ENCODE assay signal across 35 cellular contexts in genomic region chr2:32887125-32887524, GRCh38.
"Had no signal": no experiment of that assay in that cellular context is flagged by ENCODE, and none has a peak within 500 bp of the region (broad histone marks: within the 10 kb centered on the region; RNA-seq: fewer than 3 reads in every experiment).

No MANE protein-coding gene starts in this region.

- H3K27ac ChIP-seq: adrenal gland, breast epithelium, cardiac muscle cell, colonic mucosa, epithelial cell of prostate, esophagus squamous epithelium, gastroesophageal sphincter, heart right ventricle had no signal

- H3K4me3 Mint-ChIP-seq: activated CD4-positive, alpha-beta memory T cell treated with anti-CD3 and anti-CD28 coated beads for 36 hours; activated CD4-positive, alpha-beta T cell treated with anti-CD3 and anti-CD28 coated beads for 36 hours; activated CD4-positive, alpha-beta T cell treated with anti-CD3 and anti-CD28 coated beads, Interleukin-2, amount 10 ng/mL, durations not matched to agents 24 days and 14 days; activated CD8-positive, alpha-beta memory T cell treated with anti-CD3 and anti-CD28 coated beads, Interleukin-2, amount 10 ng/mL, durations not matched to agents 7 days and 5 days; activated CD8-positive, alpha-beta T cell treated with anti-CD3 and anti-CD28 coated beads, Interleukin-2, amount 10 ng/mL, durations not matched to agents 7 days and 5 days; activated naive CD4-positive, alpha-beta T cell treated with anti-CD3 and anti-CD28 coated beads for 36 hours; activated naive CD4-positive, alpha-beta T cell treated with anti-CD3 and anti-CD28 coated beads, Interleukin-2, amount 50 U/mL, for 24 hours; activated naive CD8-positive, alpha-beta T cell treated with anti-CD3 and anti-CD28 coated beads for 36 hours; activated naive CD8-positive, alpha-beta T cell treated with anti-CD3 and anti-CD28 coated beads, Interleukin-2, amount 50 U/mL, for 24 hours; activated T-helper 1 cell treated with anti-CD3 and anti-CD28 coated beads, Interleukin-12 subunit alpha, Interleukin-12 subunit beta, Interleukin-2, Interleukin-4 antibody, amounts not matched to agents 30 ng/mL and 10 ng/mL and 1 ng/mL, durations not matched to agents 14 hours and 24 hours and 36 hours; brain had no signal

- H3K27ac Mint-ChIP-seq: activated CD4-positive, alpha-beta memory T cell treated with anti-CD3 and anti-CD28 coated beads for 36 hours; activated CD4-positive, alpha-beta T cell treated with anti-CD3 and anti-CD28 coated beads for 36 hours; activated CD4-positive, alpha-beta T cell treated with anti-CD3 and anti-CD28 coated beads, Interleukin-2, amount 10 ng/mL, durations not matched to agents 24 days and 14 days; activated CD8-positive, alpha-beta memory T cell treated with anti-CD3 and anti-CD28 coated beads, Interleukin-2, amount 10 ng/mL, durations not matched to agents 7 days and 5 days; activated CD8-positive, alpha-beta T cell treated with anti-CD3 and anti-CD28 coated beads, Interleukin-2, amount 10 ng/mL, durations not matched to agents 7 days and 5 days; activated naive CD4-positive, alpha-beta T cell treated with anti-CD3 and anti-CD28 coated beads for 36 hours; activated naive CD4-positive, alpha-beta T cell treated with anti-CD3 and anti-CD28 coated beads, Interleukin-2, amount 50 U/mL, for 24 hours; activated naive CD8-positive, alpha-beta T cell treated with anti-CD3 and anti-CD28 coated beads for 36 hours; activated naive CD8-positive, alpha-beta T cell treated with anti-CD3 and anti-CD28 coated beads, Interleukin-2, amount 50 U/mL, for 24 hours; activated T-helper 1 cell treated with anti-CD3 and anti-CD28 coated beads, Interleukin-12 subunit alpha, Interleukin-12 subunit beta, Interleukin-2, Interleukin-4 antibody, amounts not matched to agents 30 ng/mL and 10 ng/mL and 1 ng/mL, durations not matched to agents 14 hours and 24 hours and 36 hours; activated T-helper 2 cell treated with anti-CD3 and anti-CD28 coated beads, Interferon-gamma antibody, Interleukin-2, Interleukin-4, amounts not matched to agents 10 μg/mL and 5 μg/mL and 100 μg/mL, durations not matched to agents 14 hours and 24 hours and 36 hours; brain had no signal

- DNase-seq: activated CD4-positive, alpha-beta memory T cell treated with anti-CD3 and anti-CD28 coated beads for 36 hours; activated CD4-positive, alpha-beta T cell treated with anti-CD3 and anti-CD28 coated beads for 36 hours; activated CD4-positive, alpha-beta T cell treated with anti-CD3 and anti-CD28 coated beads, Interleukin-2, amount 10 ng/mL, durations not matched to agents 24 days and 14 days; activated CD4-positive, CD25-positive, alpha-beta regulatory T cell; activated CD4-positive, CD25-positive, alpha-beta regulatory T cell treated with anti-CD3 and anti-CD28 coated beads, Interleukin-2, amount 50 U/mL, for 72 hours; activated CD8-positive, alpha-beta memory T cell treated with anti-CD3 and anti-CD28 coated beads, Interleukin-2, amount 10 ng/mL, durations not matched to agents 7 days and 5 days; activated CD8-positive, alpha-beta memory T cell treated with anti-CD3 and anti-CD28 coated beads, Interleukin-2, amount 50 U/mL, for 4 hours; activated CD8-positive, alpha-beta T cell treated with anti-CD3 and anti-CD28 coated beads, Interleukin-2, amount 10 ng/mL, durations not matched to agents 7 days and 5 days; activated effector memory CD4-positive, alpha-beta T cell treated with anti-CD3 and anti-CD28 coated beads, Interleukin-2, amount 50 U/mL, for 16 hours; activated naive CD4-positive, alpha-beta T cell treated with anti-CD3 and anti-CD28 coated beads for 36 hours; activated naive CD8-positive, alpha-beta T cell treated with anti-CD3 and anti-CD28 coated beads for 36 hours; activated naive CD8-positive, alpha-beta T cell treated with anti-CD3 and anti-CD28 coated beads, Interleukin-2, amount 50 U/mL, for 24 hours; activated T-cell treated with anti-CD3 and anti-CD28 coated beads, Interleukin-2, amount 50 U/mL, for 1 hour; activated T-cell treated with anti-CD3 and anti-CD28 coated beads, Interleukin-2, amount 50 U/mL, for 48 hours; adrenal gland; amygdala; aorta; central memory CD4-positive, alpha-beta T cell; cerebellar nuclear complex; colonic mucosa; effector CD8-positive, alpha-beta T cell; esophagus squamous epithelium; foreskin melanocyte; heart right ventricle; T-helper 2 cell had no signal

- FAIRE-seq: endometrium, endothelial cell of umbilical vein had no signal

- H3K9me3 Mint-ChIP-seq: activated CD4-positive, alpha-beta T cell treated with anti-CD3 and anti-CD28 coated beads, Interleukin-2, amount 10 ng/mL, durations not matched to agents 24 days and 14 days; activated naive CD4-positive, alpha-beta T cell treated with anti-CD3 and anti-CD28 coated beads for 36 hours; activated T-helper 2 cell treated with anti-CD3 and anti-CD28 coated beads, Interferon-gamma antibody, Interleukin-2, Interleukin-4, amounts not matched to agents 10 μg/mL and 5 μg/mL and 100 μg/mL, durations not matched to agents 14 hours and 24 hours and 36 hours had no signal

- H3K36me3 ChIP-seq: adrenal gland, breast epithelium, cardiac muscle cell, colonic mucosa, esophagus squamous epithelium, gastroesophageal sphincter, heart right ventricle had no signal

- H3K36me3 Mint-ChIP-seq: activated CD4-positive, alpha-beta memory T cell treated with anti-CD3 and anti-CD28 coated beads for 36 hours; activated CD8-positive, alpha-beta memory T cell treated with anti-CD3 and anti-CD28 coated beads, Interleukin-2, amount 10 ng/mL, durations not matched to agents 7 days and 5 days; activated naive CD4-positive, alpha-beta T cell treated with anti-CD3 and anti-CD28 coated beads, Interleukin-2, amount 50 U/mL, for 24 hours; activated naive CD8-positive, alpha-beta T cell treated with anti-CD3 and anti-CD28 coated beads for 36 hours had no signal

- H3K4me3 ChIP-seq: adrenal gland, breast epithelium, cardiac muscle cell, colonic mucosa, esophagus squamous epithelium, gastroesophageal sphincter, heart right ventricle had no signal

- ATAC-seq: activated CD4-positive, alpha-beta T cell treated with anti-CD3 and anti-CD28 coated beads for 36 hours; activated CD8-positive, alpha-beta memory T cell treated with anti-CD3 and anti-CD28 coated beads, Interleukin-2, amount 10 ng/mL, durations not matched to agents 7 days and 5 days; activated CD8-positive, alpha-beta T cell treated with anti-CD3 and anti-CD28 coated beads, Interleukin-2, amount 10 ng/mL, durations not matched to agents 7 days and 5 days; activated naive CD8-positive, alpha-beta T cell treated with anti-CD3 and anti-CD28 coated beads, Interleukin-2, amount 50 U/mL, for 24 hours; gastroesophageal sphincter; heart right ventricle had no signal

- H3K4me1 Mint-ChIP-seq: activated CD4-positive, alpha-beta T cell treated with anti-CD3 and anti-CD28 coated beads for 36 hours; activated CD4-positive, alpha-beta T cell treated with anti-CD3 and anti-CD28 coated beads, Interleukin-2, amount 10 ng/mL, durations not matched to agents 24 days and 14 days; activated CD8-positive, alpha-beta memory T cell treated with anti-CD3 and anti-CD28 coated beads, Interleukin-2, amount 10 ng/mL, durations not matched to agents 7 days and 5 days; activated naive CD4-positive, alpha-beta T cell treated with anti-CD3 and anti-CD28 coated beads, Interleukin-2, amount 50 U/mL, for 24 hours; activated naive CD8-positive, alpha-beta T cell treated with anti-CD3 and anti-CD28 coated beads for 36 hours; activated naive CD8-positive, alpha-beta T cell treated with anti-CD3 and anti-CD28 coated beads, Interleukin-2, amount 50 U/mL, for 24 hours had no signal

- H3K9me3 ChIP-seq: adrenal gland, colonic mucosa had no signal

- H3K27me3 Mint-ChIP-seq: activated naive CD8-positive, alpha-beta T cell treated with anti-CD3 and anti-CD28 coated beads, Interleukin-2, amount 50 U/mL, for 24 hours; brain had no signal

- H3K27me3 ChIP-seq: adrenal gland, breast epithelium, cardiac muscle cell, colonic mucosa, esophagus squamous epithelium, gastroesophageal sphincter, heart right ventricle had no signal

- H3K4me1 ChIP-seq: adrenal gland, breast epithelium, colonic mucosa, esophagus squamous epithelium, gastroesophageal sphincter, heart right ventricle had no signal
